ENCODE assay signal across 32 cellular contexts in genomic region chr2:43436431-43436830, GRCh38.
"Had no signal": no experiment of that assay in that cellular context is flagged by ENCODE, and none has a peak within 500 bp of the region (broad histone marks: within the 10 kb centered on the region; RNA-seq: fewer than 3 reads in every experiment).

No MANE protein-coding gene starts in this region.

- H3K9me3 ChIP-seq: MG63 had no signal

- FAIRE-seq: TTC549 had no signal

- H3K27ac ChIP-seq: brain microvascular endothelial cell, SJCRH30, SK-N-MC had no signal

- H3K4me1 ChIP-seq: SJCRH30 had no signal

- H3K4me3 ChIP-seq: MG63, SJCRH30, SK-N-MC had no signal

- ATAC-seq: activated CD8-positive, alpha-beta T cell treated with anti-CD3 and anti-CD28 coated beads for 36 hours; activated T-cell treated with anti-CD3 and anti-CD28 coated beads, Interleukin-2, amount 50 U/mL, for 72 hours; activated T-helper 17 cell treated with anti-CD3 and anti-CD28 coated beads, Interleukin-2, amount 50 U/mL, for 72 hours; Panc1 had no signal

- H3K36me3 ChIP-seq: brain microvascular endothelial cell, MG63, SJCRH30 had no signal

- DNase-seq: activated CD4-positive, alpha-beta T cell treated with anti-CD3 and anti-CD28 coated beads, Interleukin-2, amount 10 ng/mL, durations not matched to agents 24 days and 14 days; activated CD4-positive, alpha-beta T cell treated with anti-CD3 and anti-CD28 coated beads, Interleukin-2, amount 50 U/mL, for 4 hours; activated CD8-positive, alpha-beta T cell treated with anti-CD3 and anti-CD28 coated beads for 36 hours; activated effector memory CD4-positive, alpha-beta T cell treated with anti-CD3 and anti-CD28 coated beads, Interleukin-2, amount 50 U/mL, for 16 hours; activated naive CD4-positive, alpha-beta T cell; activated naive CD4-positive, alpha-beta T cell treated with anti-CD3 and anti-CD28 coated beads, Interleukin-2, amount 50 U/mL, for 16 hours; activated naive CD8-positive, alpha-beta T cell treated with anti-CD3 and anti-CD28 coated beads for 36 hours; activated T-cell treated with anti-CD3 and anti-CD28 coated beads, Interleukin-2, amount 50 U/mL, for 1 hour; activated T-cell treated with anti-CD3 and anti-CD28 coated beads, Interleukin-2, amount 50 U/mL, for 72 hours; amniotic stem cell; aorta; brain microvascular endothelial cell; central memory CD4-positive, alpha-beta T cell; Karpas-422; KBM-7; MG63; NCI-H1048; NCI-H1105 treated with DMSO at 0.1 percent for 48 hours; NCI-H1436; NCI-H1694; NCI-H1930; NCI-H2081 treated with DMSO at 0.1 percent for 48 hours; NCI-H510A; NCI-H526 treated with DMSO at 0.1 percent for 48 hours; NCI-H774; SHP77; SJCRH30; T1000 had no signal

- H3K27me3 ChIP-seq: brain microvascular endothelial cell, MG63, SJCRH30 had no signal
